Comparison of ENCODE assay signal across 1 cellular context in the genomic region with DNA sequence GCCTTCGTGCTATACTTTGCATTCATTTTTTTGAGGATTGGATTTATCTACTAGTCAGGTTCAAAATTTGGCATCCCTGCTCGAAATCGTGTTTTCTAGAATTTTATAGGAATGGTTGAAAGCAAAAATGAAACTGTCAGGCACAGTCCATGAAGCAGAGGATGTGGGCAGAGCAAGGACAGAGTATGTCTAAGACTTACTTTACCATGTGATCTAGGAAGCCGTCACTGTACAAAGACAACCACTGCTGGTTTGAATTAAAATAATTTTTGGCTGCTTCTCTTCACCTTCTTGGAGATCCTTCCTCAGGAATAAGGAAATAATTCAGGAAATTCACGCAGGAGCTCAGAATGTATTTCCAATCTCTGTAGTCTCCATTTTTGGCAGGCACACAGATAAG.
TF ChIP-seq lines count a peak whose summit lies in the region.

No MANE protein-coding gene starts in this region.

TF ChIP-seq in IMR-90, 13 proteins besides CTCF, POLR2A, EP300 and RAD21:
- TF ChIP-seq USF2 (IDR thresholded peaks at IDR 0.05; ENCODE audit: low read depth, low read length) (no peak), CEBPB (IDR thresholded peaks at IDR 0.05; ENCODE audit: low read depth, low read length) (no peak), MXI1 (IDR thresholded peaks at IDR 0.05; ENCODE audit: borderline replicate concordance, low read depth, low read length) (no peak), CHD1 (IDR thresholded peaks at IDR 0.05; ENCODE audit: low read depth, low read length) (no peak), FOS (IDR thresholded peaks at IDR 0.05; ENCODE audit: low read depth, low read length) (no peak), SMC3 (IDR thresholded peaks at IDR 0.05; ENCODE audit: low read depth, low read length) (no peak), MAZ (IDR thresholded peaks at IDR 0.05; ENCODE audit: borderline replicate concordance, low read depth, low read length) (no peak)
